In the genomic region with DNA sequence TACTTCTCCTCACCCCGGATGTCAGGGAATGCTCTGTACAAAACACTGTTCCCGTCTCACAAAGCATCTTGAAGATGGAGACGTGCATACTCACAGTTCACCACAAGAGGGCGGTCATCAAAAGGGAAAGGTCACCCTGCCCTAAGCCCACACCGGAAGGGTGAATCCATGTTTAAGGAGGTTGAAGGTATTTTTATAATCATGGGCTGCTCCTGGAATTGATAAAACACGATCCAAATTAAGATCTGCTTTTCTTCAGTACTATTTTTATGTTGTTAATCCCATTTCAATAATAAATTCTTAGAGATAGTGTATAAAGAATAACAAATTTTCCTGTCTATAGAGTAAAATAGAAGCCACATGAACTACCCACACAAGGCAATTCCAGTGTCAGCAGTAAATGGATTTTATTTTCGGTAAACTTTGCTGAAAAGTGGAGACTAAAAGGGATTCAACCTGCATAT, we compare ENCODE assay signal across 9 cellular contexts.
DNase-seq lines count a peak whose midpoint lies in the region; ATAC-seq and TF ChIP-seq lines count a peak whose summit lies in the region.
"Had no signal": no experiment of that assay in that cellular context is flagged by ENCODE, and none has a peak within 500 bp of the region (broad histone marks: within the 10 kb centered on the region; RNA-seq: fewer than 3 reads in every experiment).

No MANE protein-coding gene starts in this region.

- no peaks in the 10 kb centered on the region for H3K36me3 ChIP-seq in ascending aorta
- H3K36me3 ChIP-seq in skeletal muscle satellite cell (ENCODE audit: insufficient read depth, low read length) = no peaks in the 10 kb centered on the region
- H3K36me3 ChIP-seq: BLaER1 treated with 17β-estradiol and CSF1 and Interleukin-3, amounts not matched to agents 10 nM and 100 nM had no signal

- intact Hi-C loops in ascending aorta (cut with DNase I) = loop anchor here (1.0 to 5.0 kb wide), 2 partner anchors 111 to 237 kb away; a partner anchor contains a TSS

- H3K27me3 ChIP-seq in ascending aorta (no peaks in the 10 kb centered on the region), skeletal muscle satellite cell (ENCODE audit: control insufficient read depth, insufficient read depth, low read length) (no peaks in the 10 kb centered on the region)
- H3K27me3 ChIP-seq: BLaER1 treated with 17β-estradiol and CSF1 and Interleukin-3, amounts not matched to agents 10 nM and 100 nM had no signal

- H3K4me1 ChIP-seq in ascending aorta = no peaks in the 10 kb centered on the region
- H3K4me1 ChIP-seq in skeletal muscle satellite cell (ENCODE audit: control insufficient read depth, insufficient read depth, low read length) = no peaks in the 10 kb centered on the region
- H3K4me1 ChIP-seq: BLaER1 treated with 17β-estradiol and CSF1 and Interleukin-3, amounts not matched to agents 10 nM and 100 nM had no signal

- peak; percentile 87 for ATAC-seq in HG02938 (IDR thresholded peaks at IDR 0.05; ENCODE audit: unreplicated experiment)

- peak; percentile 79 to 94 (median 88) for TF ChIP-seq CTCF in ascending aorta (IDR thresholded peaks at IDR 0.05)

- no peak overlapping the region for H3K27ac ChIP-seq in ascending aorta
- H3K27ac ChIP-seq: BLaER1 treated with 17β-estradiol and CSF1 and Interleukin-3, amounts not matched to agents 10 nM and 100 nM had no signal

- no peaks in the 10 kb centered on the region for H3K9me3 ChIP-seq in ascending aorta
- H3K9me3 ChIP-seq in skeletal muscle satellite cell (replicated peaks; ENCODE audit: low read length) = no peaks in the 10 kb centered on the region
- H3K9me3 ChIP-seq: BLaER1 treated with 17β-estradiol and CSF1 and Interleukin-3, amounts not matched to agents 10 nM and 100 nM had no signal

- H3K4me3 ChIP-seq in ascending aorta (no peak overlapping the region), skeletal muscle satellite cell (ENCODE audit: low read length) (no peak overlapping the region)
- H3K4me3 ChIP-seq: BLaER1 treated with 17β-estradiol and CSF1 and Interleukin-3, amounts not matched to agents 10 nM and 100 nM had no signal

- no peak overlapping the region for H3K9ac ChIP-seq in skeletal muscle satellite cell (ENCODE audit: low read depth, low read length)
- H3K9ac ChIP-seq: BLaER1 treated with 17β-estradiol and CSF1 and Interleukin-3, amounts not matched to agents 10 nM and 100 nM had no signal

- DNase-seq in NK-92 treated with Interleukin-12 subunit alpha and Interleukin-12 subunit beta, amount 100 ng/mL, for 24 hours (lab: John Stamatoyannopoulos, UW) = peak; percentile 40
- no peak for DNase-seq in NK-92 (lab: John Stamatoyannopoulos, UW; ENCODE audit: unreplicated experiment)
- DNase-seq in NCI-H187 treated with DMSO at 0.1 percent for 48 hours (lab: John Stamatoyannopoulos, UW) = peak; percentile 31
- DNase-seq in T-helper 22 cell (ENCODE audit: low read depth) = peak; percentile 23
- peak; percentile 12 to 90 for DNase-seq in ascending aorta (ENCODE audit: low spot score in 2 of 2)
- DNase-seq in hepatic stellate cell (ENCODE audit: low spot score) = peak; percentile 56

- H3K4me2 ChIP-seq in skeletal muscle satellite cell (ENCODE audit: low read length) = peak overlapping the region; percentile 29
- H3K4me2 ChIP-seq: BLaER1 treated with 17β-estradiol and CSF1 and Interleukin-3, amounts not matched to agents 10 nM and 100 nM had no signal
